Comparison of ENCODE assay signal across 21 cellular contexts in genomic region chr16:15708096-15708495, GRCh38. TPM values are rescaled to one million over a fixed set of nuclear protein-coding genes. Genes with fewer than 3 reads are reported as not detected.
DNase-seq lines count a peak whose midpoint lies in the region; FAIRE-seq and TF ChIP-seq lines count a peak whose summit lies in the region.
"Had no signal": no experiment of that assay in that cellular context is flagged by ENCODE, and none has a peak within 500 bp of the region (broad histone marks: within the 10 kb centered on the region; RNA-seq: fewer than 3 reads in every experiment).

No MANE protein-coding gene starts in this region.

- no peak for TF ChIP-seq POLR2A in H54 (IDR thresholded peaks at IDR 0.05; ENCODE audit: low read depth, low read length)

- no peaks in the 10 kb centered on the region for H3K9me3 Mint-ChIP-seq in activated naive CD4-positive, alpha-beta T cell treated with anti-CD3 and anti-CD28 coated beads, Interleukin-2, amount 10 ng/mL, durations not matched to agents 7 days and 5 days
- H3K9me3 Mint-ChIP-seq in type B pancreatic cell, result no peaks in the 10 kb centered on the region
- H3K9me3 Mint-ChIP-seq: T-cell had no signal

- H3K9ac ChIP-seq in liver (ENCODE audit: low read depth in 1 of 2, low read length in 2 of 2), result no peak overlapping the region
- H3K9ac ChIP-seq: GM23248 had no signal

- peak overlapping the region; percentile 72 for H3K27ac Mint-ChIP-seq in activated naive CD4-positive, alpha-beta T cell treated with anti-CD3 and anti-CD28 coated beads, Interleukin-2, amount 10 ng/mL, durations not matched to agents 7 days and 5 days
- no peak overlapping the region for H3K27ac Mint-ChIP-seq in type B pancreatic cell
- H3K27ac Mint-ChIP-seq: T-cell had no signal

- CTCF ChIA-PET in activated naive CD4-positive, alpha-beta T cell treated with anti-CD3 and anti-CD28 coated beads, Interleukin-2, amount 10 ng/mL, durations not matched to agents 7 days and 5 days (lab: Charles Lee), result no interaction called here

- 77% methylated on average over 12 of the region's 12 CpGs for WGBS in liver

- H3K36me3 ChIP-seq in liver (ENCODE audit: control insufficient read depth in 4 of 4, insufficient read depth in 3 of 4, low read depth in 1 of 4, low read length in 3 of 4), result no peaks in the 10 kb centered on the region
- H3K36me3 ChIP-seq: ovary had no signal

- H3K9me3 ChIP-seq in liver (ENCODE audit: control insufficient read depth in 4 of 4, low read length in 3 of 4), result no peaks in the 10 kb centered on the region
- H3K9me3 ChIP-seq: body of pancreas, ovary had no signal

- no peaks in the 10 kb centered on the region for H3K27me3 Mint-ChIP-seq in activated naive CD4-positive, alpha-beta T cell treated with anti-CD3 and anti-CD28 coated beads, Interleukin-2, amount 10 ng/mL, durations not matched to agents 7 days and 5 days
- no peaks in the 10 kb centered on the region for H3K27me3 Mint-ChIP-seq in type B pancreatic cell
- H3K27me3 Mint-ChIP-seq: T-cell had no signal

- no peak overlapping the region for H3K27ac ChIP-seq in liver (ENCODE audit: low read depth in 1 of 2, low read length in 2 of 2)
- H3K27ac ChIP-seq: body of pancreas, epithelial cell of prostate, GM23248, ovary, VCaP had no signal

- H3K4me3 Mint-ChIP-seq in activated naive CD4-positive, alpha-beta T cell treated with anti-CD3 and anti-CD28 coated beads, Interleukin-2, amount 10 ng/mL, durations not matched to agents 7 days and 5 days, result no peak overlapping the region
- no peak overlapping the region for H3K4me3 Mint-ChIP-seq in type B pancreatic cell
- H3K4me3 Mint-ChIP-seq: T-cell had no signal

- no peak for FAIRE-seq in H54 (lab: Jason Lieb, UNC)
- FAIRE-seq: G401.6, urothelium cell line had no signal

- no peaks in the 10 kb centered on the region for H3K4me1 ChIP-seq in liver (ENCODE audit: control insufficient read depth in 4 of 4, insufficient read depth in 4 of 4, low read length in 3 of 4)
- H3K4me1 ChIP-seq: body of pancreas had no signal

- H3K36me3 Mint-ChIP-seq in activated naive CD4-positive, alpha-beta T cell treated with anti-CD3 and anti-CD28 coated beads, Interleukin-2, amount 10 ng/mL, durations not matched to agents 7 days and 5 days, result peaks cover 28% of the 10 kb centered on the region
- H3K36me3 Mint-ChIP-seq in type B pancreatic cell, result peaks cover 7% of the 10 kb centered on the region

- TF ChIP-seq CTCF in liver (IDR thresholded peaks at IDR 0.05; ENCODE audit: low read depth, low read length, missing input control), result no peak
- TF ChIP-seq CTCF in type B pancreatic cell (conservative IDR thresholded peaks at IDR 0.05), result no peak

- no peaks in the 10 kb centered on the region for H3K27me3 ChIP-seq in liver (ENCODE audit: control insufficient read depth in 4 of 4, insufficient read depth in 4 of 4, low read length in 3 of 4)
- H3K27me3 ChIP-seq: body of pancreas, ovary had no signal

- H3K4me1 Mint-ChIP-seq in activated naive CD4-positive, alpha-beta T cell treated with anti-CD3 and anti-CD28 coated beads, Interleukin-2, amount 10 ng/mL, durations not matched to agents 7 days and 5 days, result peaks cover 11% of the 10 kb centered on the region
- H3K4me1 Mint-ChIP-seq in type B pancreatic cell (ENCODE audit: unreplicated experiment), result no peaks in the 10 kb centered on the region

- no peak for TF ChIP-seq RAD21 in liver (IDR thresholded peaks at IDR 0.05)

- H3K4me3 ChIP-seq in liver (ENCODE audit: low read depth in 1 of 3, low read length in 3 of 3), result no peak overlapping the region
- H3K4me3 ChIP-seq: body of pancreas, GM23248, ovary had no signal

- DNase-seq in activated naive CD4-positive, alpha-beta T cell treated with anti-CD3 and anti-CD28 coated beads, Interleukin-2, amount 10 ng/mL, durations not matched to agents 7 days and 5 days, result no peak
- DNase-seq in activated naive CD4-positive, alpha-beta T cell treated with Interleukin-2 at 50 U/mL for 16 hours, result no peak
- DNase-seq in dermis blood vessel endothelial cell, result peak; percentile 81
- DNase-seq in activated CD8-positive, alpha-beta memory T cell treated with anti-CD3 and anti-CD28 coated beads, Interleukin-2, amount 50 U/mL, for 48 hours, result no peak
- no peak for DNase-seq in type B pancreatic cell (ENCODE audit: extremely low spot score, unreplicated experiment)
- DNase-seq in DMS53 treated with DMSO at 0.1 percent for 48 hours (lab: John Stamatoyannopoulos, UW; ENCODE audit: unreplicated experiment), result no peak
- no peak for DNase-seq in H54 (ENCODE audit: insufficient read length, low spot score)
- DNase-seq: activated naive CD4-positive, alpha-beta T cell; body of pancreas; GM23248; NCI-H1436 treated with DMSO at 0.1 percent for 48 hours; NCI-H774; ovary; SHP77 treated with DMSO at 0.1 percent for 48 hours; stimulated activated CD4-positive, alpha-beta T cell treated with anti-CD3 and anti-CD28 coated beads, Interleukin-2, amount 100 ng/mL, for 24 hours; T-cell had no signal

TF ChIP-seq in liver, 16 proteins besides CTCF, POLR2A, EP300 and RAD21:
- TF ChIP-seq FOXA2 (IDR thresholded peaks at IDR 0.05), result no peak
- peak in 1 of 2 donors; percentile 38 for TF ChIP-seq RXRA (IDR thresholded peaks at IDR 0.05)
- TF ChIP-seq NR2F2 (IDR thresholded peaks at IDR 0.05), result peak; percentile 86

RNA-seq across cellular contexts. Expression of gene NDE1, which starts 58.1 kb away (rescaled TPM):
- total RNA-seq in dermis blood vessel endothelial cell, result 44.4 and 80.1 TPM in 2 replicates
- total RNA-seq in liver, result 10 to 100 TPM in 1 of 2 donors, 1 to 10 TPM in 1; 5.8 to 17.3 TPM
- polyA plus RNA-seq in liver, result 1 to 10 TPM; 2.5 to 3.0 TPM
- 34.9 and 76.4 TPM in 2 replicates for total RNA-seq in type B pancreatic cell (ENCODE audit: low replicate concordance)
